8 cellular contexts compared by ENCODE assay signal in genomic region chr10:26696786-26697162, GRCh38. TPM values are rescaled to one million over a fixed set of nuclear protein-coding genes. Genes with fewer than 3 reads are reported as not detected.
A peak's percentile ranks its signal among the peaks of the same experiment; 100 is the strongest.
DNase-seq lines count a peak whose midpoint lies in the region; ATAC-seq, FAIRE-seq and TF ChIP-seq lines count a peak whose summit lies in the region.

No MANE protein-coding gene starts in this region.

- H2BK12ac ChIP-seq in mesenchymal stem cell (ENCODE audit: low read length in 2 of 2), result no peak overlapping the region

- peaks cover 5% of the 10 kb centered on the region for H3K36me3 Mint-ChIP-seq in astrocyte (ENCODE audit: low read depth, unreplicated experiment)

- peaks cover 48% of the 10 kb centered on the region for H3K79me2 ChIP-seq in astrocyte (ENCODE audit: insufficient read depth, low read length)

- peaks cover 7% of the 10 kb centered on the region for H4K20me1 ChIP-seq in astrocyte (ENCODE audit: insufficient read depth, low read length)

- H3K27me3 ChIP-seq in astrocyte (ENCODE audit: insufficient read depth, low read length), result no peaks in the 10 kb centered on the region
- no peaks in the 10 kb centered on the region for H3K27me3 ChIP-seq in mesenchymal stem cell (ENCODE audit: control insufficient read depth in 1 of 2, insufficient read depth in 1 of 2, low read length in 2 of 2)

- H3K4me2 ChIP-seq in astrocyte (ENCODE audit: low read length) (peak overlapping the region; percentile 98), mesenchymal stem cell (ENCODE audit: low read length, poor library complexity, severe bottlenecking) (peak overlapping the region; percentile 91)

- peak overlapping the region; percentile 94 for H3K4me3 Mint-ChIP-seq in astrocyte (ENCODE audit: unreplicated experiment)

- WGBS in mesenchymal stem cell, result 35% methylated on average over 11 of the region's 11 CpGs

- peak overlapping the region in 1 of 2 experiments; percentile 32 for H3K23ac ChIP-seq in mesenchymal stem cell (ENCODE audit: low read length in 2 of 2)

- peak overlapping the region; percentile 85 for H3K9ac ChIP-seq in astrocyte (ENCODE audit: low read length)
- peak overlapping the region; percentile 87 for H3K9ac ChIP-seq in mesenchymal stem cell (ENCODE audit: low read length)

- no peaks in the 10 kb centered on the region for H3K9me3 ChIP-seq in astrocyte (ENCODE audit: insufficient read depth, low read depth, low read length)
- H3K9me3 ChIP-seq in mesenchymal stem cell (ENCODE audit: control insufficient read depth, low read length), result no peaks in the 10 kb centered on the region

- H3K36me3 ChIP-seq in astrocyte (ENCODE audit: insufficient read depth, low read length) (no peaks in the 10 kb centered on the region), mesenchymal stem cell (ENCODE audit: control insufficient read depth in 1 of 2, insufficient read depth in 2 of 2, low read depth in 1 of 2, low read length in 2 of 2) (peaks cover 0 to 9% of the 10 kb centered on the region in 2 experiments)

- H3K27ac Mint-ChIP-seq in astrocyte (ENCODE audit: unreplicated experiment), result peak overlapping the region; percentile 85

- peak overlapping the region; percentile 72 for H2AK5ac ChIP-seq in mesenchymal stem cell (ENCODE audit: low read length, severe bottlenecking)

- H2BK5ac ChIP-seq in mesenchymal stem cell (ENCODE audit: low read depth, low read length, poor library complexity, severe bottlenecking), result no peak overlapping the region

- H3K27me3 Mint-ChIP-seq in astrocyte (ENCODE audit: low read depth, unreplicated experiment), result no peaks in the 10 kb centered on the region

- H3K4me3 ChIP-seq in astrocyte (ENCODE audit: insufficient read depth, low read depth, low read length), result peak overlapping the region; percentile 97
- peak overlapping the region; percentile 91 to 98 for H3K4me3 ChIP-seq in mesenchymal stem cell (ENCODE audit: insufficient read depth in 1 of 2, low read depth in 1 of 2, low read length in 2 of 2)

- H3K4me1 Mint-ChIP-seq in astrocyte (ENCODE audit: low read depth, unreplicated experiment), result peaks cover 11% of the 10 kb centered on the region

- peaks cover 14% of the 10 kb centered on the region for H3K79me1 ChIP-seq in mesenchymal stem cell (replicated peaks; ENCODE audit: low read length, poor library complexity, severe bottlenecking)

- H3K18ac ChIP-seq in mesenchymal stem cell (ENCODE audit: low read depth in 1 of 2, low read length in 2 of 2), result peak overlapping the region; percentile 90 to 97

- ATAC-seq in GM18498 (IDR thresholded peaks at IDR 0.05; ENCODE audit: unreplicated experiment) (peak; percentile 12), HG03571 (IDR thresholded peaks at IDR 0.05; ENCODE audit: unreplicated experiment) (peak; percentile 2), esophagus mucosa (no peak)

- peak overlapping the region; percentile 97 for H2AFZ ChIP-seq in astrocyte (ENCODE audit: low read depth, low read length)
- peak overlapping the region; percentile 98 for H2AFZ ChIP-seq in mesenchymal stem cell (ENCODE audit: low read depth, low read length)

- H4K91ac ChIP-seq in mesenchymal stem cell (ENCODE audit: low read length), result peak overlapping the region; percentile 18

- H2BK120ac ChIP-seq in mesenchymal stem cell (ENCODE audit: low read depth, low read length), result no peak overlapping the region

- H3K9me3 Mint-ChIP-seq in astrocyte (ENCODE audit: unreplicated experiment), result no peaks in the 10 kb centered on the region

- H3K4ac ChIP-seq in mesenchymal stem cell (ENCODE audit: low read depth in 1 of 2, low read length in 2 of 2), result peak overlapping the region; percentile 78 to 79

- peak overlapping the region; percentile 99 for H4K8ac ChIP-seq in mesenchymal stem cell (ENCODE audit: low read length)

- H3K27ac ChIP-seq in astrocyte (ENCODE audit: low read depth, low read length) (peak overlapping the region; percentile 78), mesenchymal stem cell (ENCODE audit: low read length, poor library complexity, severe bottlenecking) (peak overlapping the region; percentile 64)

- H3K14ac ChIP-seq in mesenchymal stem cell (ENCODE audit: low read length in 2 of 2), result no peak overlapping the region

- FAIRE-seq in astrocyte (lab: Jason Lieb, UNC), result no peak

- no peak for TF ChIP-seq CTCF in astrocyte (IDR thresholded peaks at IDR 0.05; ENCODE audit: insufficient read depth, low read depth, low read length)

- no peak overlapping the region for H2BK15ac ChIP-seq in mesenchymal stem cell (ENCODE audit: low read depth, poor library complexity, severe bottlenecking)

- no peak for DNase-seq in astrocyte (ENCODE audit: low read depth)
- DNase-seq in mesenchymal stem cell, result no peak
- DNase-seq in activated CD4-positive, CD25-positive, alpha-beta regulatory T cell (lab: John Stamatoyannopoulos, UW), result no peak
- no peak for DNase-seq in T1000 (lab: John Stamatoyannopoulos, UW)
- no peak for DNase-seq in NCI-H1092 (lab: John Stamatoyannopoulos, UW)

- peaks cover 10% of the 10 kb centered on the region for H3K4me1 ChIP-seq in astrocyte (ENCODE audit: insufficient read depth, low read length)
- H3K4me1 ChIP-seq in mesenchymal stem cell (ENCODE audit: control insufficient read depth, insufficient read depth, low read depth, low read length), result peaks cover 6% of the 10 kb centered on the region

RNA-seq across cellular contexts. Expression of gene PDSS1, which starts 0.7 kb away (rescaled TPM):
- 7.1 and 9.6 TPM in 2 replicates for total RNA-seq in astrocyte
- 3.6 TPM for polyA plus RNA-seq in mesenchymal stem cell (2013, experiment 1 of 2)
- 4.1 TPM for polyA plus RNA-seq in mesenchymal stem cell (2013, experiment 2 of 2)
- 9.8 TPM for total RNA-seq in esophagus mucosa
